Comparison of ENCODE assay signal across 17 cellular contexts in the genomic region with DNA sequence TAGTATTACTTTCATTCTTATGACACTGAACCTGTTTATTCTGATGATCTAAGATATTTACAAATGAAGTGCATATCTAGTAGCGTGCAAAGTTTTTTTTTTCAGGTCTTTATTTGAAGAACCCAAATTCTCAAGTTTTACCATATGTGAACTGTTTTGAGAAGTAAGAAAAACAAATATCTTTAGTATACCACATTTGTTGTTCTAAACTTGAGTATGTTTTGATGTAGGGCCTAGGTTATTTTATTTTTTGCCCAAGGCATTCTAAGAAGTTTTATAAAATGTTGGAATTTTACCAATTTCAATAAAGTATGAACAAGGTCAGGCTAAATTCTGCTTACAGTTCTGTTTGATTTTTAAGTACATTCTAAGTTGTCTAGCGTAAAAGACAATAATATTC.
DNase-seq lines count a peak whose midpoint lies in the region; ATAC-seq, FAIRE-seq and TF ChIP-seq lines count a peak whose summit lies in the region.
"Had no signal": no experiment of that assay in that cellular context is flagged by ENCODE, and none has a peak within 500 bp of the region (broad histone marks: within the 10 kb centered on the region; RNA-seq: fewer than 3 reads in every experiment).

No MANE protein-coding gene starts in this region.

- no peak overlapping the region for H3K9ac ChIP-seq in adipocyte (ENCODE audit: low read length)

- intact Hi-C loops in pancreas (cut with DNase I), result no loop called here

- no peak overlapping the region for H3K4me3 ChIP-seq in adipocyte (ENCODE audit: low read length)
- no peak overlapping the region for H3K4me3 ChIP-seq in fibroblast of villous mesenchyme (ENCODE audit: low read depth, low read length)
- no peak overlapping the region for H3K4me3 ChIP-seq in pancreas
- H3K4me3 ChIP-seq: HAP-1 had no signal

- peaks cover 8% of the 10 kb centered on the region for H3K36me3 ChIP-seq in adipocyte (ENCODE audit: control insufficient read depth, insufficient read depth, low read length, severe bottlenecking)
- H3K36me3 ChIP-seq in pancreas, result no peaks in the 10 kb centered on the region
- H3K36me3 ChIP-seq: HAP-1 had no signal

- no peaks in the 10 kb centered on the region for H3K9me3 ChIP-seq in adipocyte (ENCODE audit: control insufficient read depth, low read length)
- no peaks in the 10 kb centered on the region for H3K9me3 ChIP-seq in pancreas
- H3K9me3 ChIP-seq: HAP-1 had no signal

- no peak overlapping the region for H3K27ac ChIP-seq in pancreas

- H3K27ac Mint-ChIP-seq in activated naive CD4-positive, alpha-beta T cell treated with anti-CD3 and anti-CD28 coated beads, Interleukin-2, amount 10 ng/mL, durations not matched to agents 7 days and 5 days, result no peak overlapping the region
- H3K27ac Mint-ChIP-seq: B cell; CD4-positive, alpha-beta T cell had no signal

- no peaks in the 10 kb centered on the region for H3K4me1 ChIP-seq in adipocyte (ENCODE audit: control insufficient read depth, insufficient read depth, low read length)
- H3K4me1 ChIP-seq in pancreas, result no peaks in the 10 kb centered on the region

- no peaks in the 10 kb centered on the region for H3K27me3 ChIP-seq in adipocyte (replicated peaks; ENCODE audit: control insufficient read depth, insufficient read depth, low read length)
- no peaks in the 10 kb centered on the region for H3K27me3 ChIP-seq in pancreas

- CTCF ChIA-PET in activated naive CD4-positive, alpha-beta T cell treated with anti-CD3 and anti-CD28 coated beads, Interleukin-2, amount 10 ng/mL, durations not matched to agents 7 days and 5 days (lab: Charles Lee), result interaction anchor here (0.6 kb wide), 1 partner anchor 296 kb away, joined by 3 read pairs; no protein-coding TSS in a partner anchor

- H3K4me1 Mint-ChIP-seq in activated naive CD4-positive, alpha-beta T cell treated with anti-CD3 and anti-CD28 coated beads, Interleukin-2, amount 10 ng/mL, durations not matched to agents 7 days and 5 days, result no peaks in the 10 kb centered on the region
- H3K4me1 Mint-ChIP-seq: B cell had no signal

- no peak for ATAC-seq in pancreas
- ATAC-seq in HG03175 (IDR thresholded peaks at IDR 0.05; ENCODE audit: unreplicated experiment), result no peak

- H3K9me3 Mint-ChIP-seq in activated naive CD4-positive, alpha-beta T cell treated with anti-CD3 and anti-CD28 coated beads, Interleukin-2, amount 10 ng/mL, durations not matched to agents 7 days and 5 days, result no peaks in the 10 kb centered on the region

- FAIRE-seq in A204.1 (lab: Jason Lieb, UNC), result peak; percentile 44
- FAIRE-seq in pancreas (lab: Jason Lieb, UNC), result peak; percentile 13
- FAIRE-seq: GM12891, GM19239, H1 had no signal

- WGBS in pancreas, 2 donors, result 89 to 96% methylated on average over 2 of the region's 2 CpGs

- no peak overlapping the region for H3K4me3 Mint-ChIP-seq in activated naive CD4-positive, alpha-beta T cell treated with anti-CD3 and anti-CD28 coated beads, Interleukin-2, amount 10 ng/mL, durations not matched to agents 7 days and 5 days
- H3K4me3 Mint-ChIP-seq: B cell; CD4-positive, alpha-beta T cell had no signal

- no peaks in the 10 kb centered on the region for H3K27me3 Mint-ChIP-seq in activated naive CD4-positive, alpha-beta T cell treated with anti-CD3 and anti-CD28 coated beads, Interleukin-2, amount 10 ng/mL, durations not matched to agents 7 days and 5 days
- H3K27me3 Mint-ChIP-seq: B cell; CD4-positive, alpha-beta T cell had no signal

- TF ChIP-seq CTCF in fibroblast of villous mesenchyme (IDR thresholded peaks at IDR 0.05; ENCODE audit: insufficient read depth, low read depth, low read length) (no peak), pancreas (IDR thresholded peaks at IDR 0.05) (no peak)

- H3K36me3 Mint-ChIP-seq in activated naive CD4-positive, alpha-beta T cell treated with anti-CD3 and anti-CD28 coated beads, Interleukin-2, amount 10 ng/mL, durations not matched to agents 7 days and 5 days, result no peaks in the 10 kb centered on the region

- peak; percentile 13 for DNase-seq in adipocyte (ENCODE audit: low read depth)
- peak; percentile 66 for DNase-seq in fibroblast of villous mesenchyme (ENCODE audit: low read depth)
- DNase-seq in pancreas, result no peak
- no peak for DNase-seq in activated naive CD4-positive, alpha-beta T cell treated with anti-CD3 and anti-CD28 coated beads, Interleukin-2, amount 10 ng/mL, durations not matched to agents 7 days and 5 days
- DNase-seq in activated gamma-delta T cell treated with Interleukin-2 at 50 U/mL for 16 hours, result no peak
- DNase-seq: 8988T; C1 segment of cervical spinal cord; CD4-positive, alpha-beta T cell; DMS153; EL had no signal

Comparison
In these comparisons a context has a peak if more than half of its experiments do, and no peak if none do; other contexts are left out.
1. DNase-seq: peak in adipocyte (single experiment) and fibroblast of villous mesenchyme (single experiment); none in pancreas (0 of 6), activated naive CD4-positive, alpha-beta T cell treated with anti-CD3 and anti-CD28 coated beads, Interleukin-2, amount 10 ng/mL, durations not matched to agents 7 days and 5 days (single experiment) and activated gamma-delta T cell treated with Interleukin-2 at 50 U/mL for 16 hours (single experiment).